ENCODE assay signal across 1 cellular context in the genomic region with DNA sequence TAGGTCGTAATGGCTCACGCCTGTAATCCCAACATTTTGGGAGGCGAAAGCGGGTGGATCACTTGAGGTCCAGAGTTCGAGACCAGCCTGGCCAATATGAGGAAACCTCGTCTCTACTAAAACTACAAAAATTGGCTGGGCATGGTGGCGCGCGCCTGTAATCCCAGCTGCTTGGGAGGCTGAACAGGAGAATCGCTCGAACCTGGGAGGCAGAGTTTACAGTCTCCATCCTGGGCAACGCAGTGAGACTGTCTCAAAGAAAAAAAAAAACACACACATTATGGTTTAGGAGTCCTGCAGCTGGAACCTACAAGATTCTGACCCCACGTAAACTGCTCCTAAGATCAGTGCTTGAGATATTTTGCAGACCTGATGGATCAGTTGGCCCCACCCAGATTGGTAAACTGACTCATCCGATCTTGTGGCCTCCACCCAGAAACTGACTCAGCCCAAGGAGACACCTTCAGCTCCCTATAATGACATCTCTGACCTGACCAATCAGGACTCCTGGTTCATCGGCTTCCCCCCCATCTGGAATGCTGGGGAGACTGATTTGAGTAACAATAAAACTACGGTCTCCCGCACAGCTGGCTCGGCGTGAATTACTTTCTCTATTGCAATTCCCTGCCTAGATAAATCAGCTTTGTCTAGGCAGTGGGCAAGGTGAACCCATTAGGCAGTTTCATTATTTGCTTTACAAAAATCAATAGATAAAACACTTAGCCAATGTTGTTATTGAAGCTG.
TF ChIP-seq lines count a peak whose summit lies in the region.

No MANE protein-coding gene starts in this region.

TF ChIP-seq in H1, 55 proteins besides CTCF, POLR2A, EP300 and RAD21 (continued from another document):
- TF ChIP-seq BCL11A (IDR thresholded peaks at IDR 0.05; ENCODE audit: low read depth in 2 of 2, low read length in 2 of 2) (no peak), TAF1 (IDR thresholded peaks at IDR 0.05; ENCODE audit: low read depth, low read length) (peak; percentile 67; the same call in 1 of the 2 replicates), POLR2AphosphoS5 (IDR thresholded peaks at IDR 0.05; ENCODE audit: low read depth, low read length) (peak; percentile 82; the same call in 1 of the 2 replicates), ZNF274 (IDR thresholded peaks at IDR 0.05; ENCODE audit: borderline replicate concordance, extremely low read depth, low read length) (no peak), BACH1 (IDR thresholded peaks at IDR 0.05; ENCODE audit: low read length) (peak; percentile 82), TEAD4 (IDR thresholded peaks at IDR 0.05; ENCODE audit: low read depth, low read length) (peak; percentile 87; the same call in 1 of the 2 replicates), JUND (IDR thresholded peaks at IDR 0.05; ENCODE audit: low read length) (peak; percentile 55; the same call in 1 of the 2 replicates), TBP (IDR thresholded peaks at IDR 0.05; ENCODE audit: low read depth, low read length) (peak; percentile 54; the same call in 1 of the 2 replicates), KDM1A (IDR thresholded peaks at IDR 0.05; ENCODE audit: borderline replicate concordance, low read length) (peak; percentile 55; the same call in 1 of the 2 replicates), SP2 (IDR thresholded peaks at IDR 0.05; ENCODE audit: low read length) (no peak), SIN3A (conservative IDR thresholded peaks at IDR 0.05 in 1 of 2, IDR thresholded peaks at IDR 0.05 in 1 of 2; ENCODE audit: low read depth in 1 of 2, low read length in 2 of 2) (peak; percentile 60 to 78; a peak in 2 of 4 replicates), TAF7 (optimal IDR thresholded peaks at IDR 0.05; ENCODE audit: borderline replicate concordance, low read depth, low read length) (peak; percentile 67)
- TF ChIP-seq, protein P1, sequence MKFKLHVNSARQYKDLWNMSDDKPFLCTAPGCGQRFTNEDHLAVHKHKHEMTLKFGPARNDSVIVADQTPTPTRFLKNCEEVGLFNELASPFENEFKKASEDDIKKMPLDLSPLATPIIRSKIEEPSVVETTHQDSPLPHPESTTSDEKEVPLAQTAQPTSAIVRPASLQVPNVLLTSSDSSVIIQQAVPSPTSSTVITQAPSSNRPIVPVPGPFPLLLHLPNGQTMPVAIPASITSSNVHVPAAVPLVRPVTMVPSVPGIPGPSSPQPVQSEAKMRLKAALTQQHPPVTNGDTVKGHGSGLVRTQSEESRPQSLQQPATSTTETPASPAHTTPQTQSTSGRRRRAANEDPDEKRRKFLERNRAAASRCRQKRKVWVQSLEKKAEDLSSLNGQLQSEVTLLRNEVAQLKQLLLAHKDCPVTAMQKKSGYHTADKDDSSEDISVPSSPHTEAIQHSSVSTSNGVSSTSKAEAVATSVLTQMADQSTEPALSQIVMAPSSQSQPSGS (IDR thresholded peaks at IDR 0.05; ENCODE audit: low read length) = peak; percentile 22; the same call in 1 of the 2 replicates
